In genomic region chr15:88428805-88429605, GRCh38 we compare ENCODE assay signal across 29 cellular contexts.
"Had no signal": no experiment of that assay in that cellular context is flagged by ENCODE, and none has a peak within 500 bp of the region (broad histone marks: within the 10 kb centered on the region; RNA-seq: fewer than 3 reads in every experiment).

No MANE protein-coding gene starts in this region.

- H3K9me3 Mint-ChIP-seq: activated CD4-positive, alpha-beta memory T cell treated with anti-CD3 and anti-CD28 coated beads for 36 hours; activated CD4-positive, alpha-beta T cell treated with anti-CD3 and anti-CD28 coated beads, Interleukin-2, amount 10 ng/mL, durations not matched to agents 7 days and 5 days; activated naive CD4-positive, alpha-beta T cell treated with anti-CD3 and anti-CD28 coated beads, Interleukin-2, amount 50 U/mL, for 72 hours; activated naive CD8-positive, alpha-beta T cell treated with anti-CD3 and anti-CD28 coated beads, Interleukin-2, amount 50 U/mL, for 24 hours; activated T-cell treated with anti-CD3 and anti-CD28 coated beads, Interleukin-2, amount 50 U/mL, for 4 hours had no signal

- H3K27me3 ChIP-seq: ascending aorta, cardiac muscle cell had no signal

- H3K4me1 ChIP-seq: ascending aorta had no signal

- H3K9me3 ChIP-seq: ascending aorta had no signal

- H3K4me1 Mint-ChIP-seq: activated CD4-positive, alpha-beta T cell treated with anti-CD3 and anti-CD28 coated beads, Interleukin-2, amount 10 ng/mL, durations not matched to agents 7 days and 5 days; activated naive CD8-positive, alpha-beta T cell treated with anti-CD3 and anti-CD28 coated beads, Interleukin-2, amount 50 U/mL, for 24 hours; brain; T-helper 17 cell had no signal

- H3K36me3 ChIP-seq: ascending aorta, cardiac muscle cell had no signal

- H3K4me3 Mint-ChIP-seq: activated CD4-positive, alpha-beta memory T cell treated with anti-CD3 and anti-CD28 coated beads for 36 hours; activated CD4-positive, alpha-beta T cell treated with anti-CD3 and anti-CD28 coated beads, Interleukin-2, amount 10 ng/mL, durations not matched to agents 7 days and 5 days; activated naive CD8-positive, alpha-beta T cell treated with anti-CD3 and anti-CD28 coated beads, Interleukin-2, amount 50 U/mL, for 24 hours; activated T-cell treated with anti-CD3 and anti-CD28 coated beads, Interleukin-2, amount 50 U/mL, for 4 hours; brain; T-helper 17 cell had no signal

- H3K36me3 Mint-ChIP-seq: activated CD4-positive, alpha-beta memory T cell treated with anti-CD3 and anti-CD28 coated beads for 36 hours; activated naive CD4-positive, alpha-beta T cell treated with anti-CD3 and anti-CD28 coated beads, Interleukin-2, amount 50 U/mL, for 72 hours; brain had no signal

- H3K4me3 ChIP-seq: ascending aorta, cardiac muscle cell had no signal

- DNase-seq: activated CD4-positive, alpha-beta memory T cell treated with anti-CD3 and anti-CD28 coated beads for 36 hours; activated CD4-positive, alpha-beta T cell treated with anti-CD3 and anti-CD28 coated beads, Interleukin-2, amount 10 ng/mL, durations not matched to agents 7 days and 5 days; activated CD4-positive, CD25-positive, alpha-beta regulatory T cell; activated CD8-positive, alpha-beta memory T cell treated with anti-CD3 and anti-CD28 coated beads for 24 hours; activated effector memory CD4-positive, alpha-beta T cell treated with anti-CD3 and anti-CD28 coated beads, Interleukin-2, amount 50 U/mL, for 16 hours; activated naive CD4-positive, alpha-beta T cell treated with Interleukin-2 at 50 U/mL for 16 hours; activated naive CD8-positive, alpha-beta T cell treated with anti-CD3 and anti-CD28 coated beads, Interleukin-2, amount 50 U/mL, for 24 hours; activated T-cell treated with anti-CD3 and anti-CD28 coated beads, Interleukin-2, amount 50 U/mL, for 4 hours; amniotic stem cell; IMR-90; KG1; NCI-H1092 treated with DMSO at 0.1 percent for 48 hours; NCI-H1417 treated with DMSO at 0.1 percent for 48 hours; NCI-H1694; NCI-H2029 treated with DMSO at 0.1 percent for 48 hours; NCI-H345; NCI-H510A; NCI-H526 treated with DMSO at 0.1 percent for 48 hours; NCI-H82; OCI-M1; RPMI8226; T-helper 17 cell; T1000 had no signal

- H3K27ac Mint-ChIP-seq: activated CD4-positive, alpha-beta memory T cell treated with anti-CD3 and anti-CD28 coated beads for 36 hours; activated CD4-positive, alpha-beta T cell treated with anti-CD3 and anti-CD28 coated beads, Interleukin-2, amount 10 ng/mL, durations not matched to agents 7 days and 5 days; activated naive CD4-positive, alpha-beta T cell treated with anti-CD3 and anti-CD28 coated beads, Interleukin-2, amount 50 U/mL, for 72 hours; activated naive CD8-positive, alpha-beta T cell treated with anti-CD3 and anti-CD28 coated beads, Interleukin-2, amount 50 U/mL, for 24 hours; brain; T-helper 17 cell had no signal

- ATAC-seq: activated naive CD4-positive, alpha-beta T cell treated with anti-CD3 and anti-CD28 coated beads, Interleukin-2, amount 50 U/mL, for 72 hours; activated naive CD8-positive, alpha-beta T cell treated with anti-CD3 and anti-CD28 coated beads, Interleukin-2, amount 50 U/mL, for 24 hours; activated T-cell treated with anti-CD3 and anti-CD28 coated beads, Interleukin-2, amount 50 U/mL, for 4 hours; Panc1; Right ventricle myocardium inferior; T-helper 17 cell had no signal

- H3K27ac ChIP-seq: ascending aorta, cardiac muscle cell had no signal
